8 cellular contexts compared by ENCODE assay signal in the genomic region with DNA sequence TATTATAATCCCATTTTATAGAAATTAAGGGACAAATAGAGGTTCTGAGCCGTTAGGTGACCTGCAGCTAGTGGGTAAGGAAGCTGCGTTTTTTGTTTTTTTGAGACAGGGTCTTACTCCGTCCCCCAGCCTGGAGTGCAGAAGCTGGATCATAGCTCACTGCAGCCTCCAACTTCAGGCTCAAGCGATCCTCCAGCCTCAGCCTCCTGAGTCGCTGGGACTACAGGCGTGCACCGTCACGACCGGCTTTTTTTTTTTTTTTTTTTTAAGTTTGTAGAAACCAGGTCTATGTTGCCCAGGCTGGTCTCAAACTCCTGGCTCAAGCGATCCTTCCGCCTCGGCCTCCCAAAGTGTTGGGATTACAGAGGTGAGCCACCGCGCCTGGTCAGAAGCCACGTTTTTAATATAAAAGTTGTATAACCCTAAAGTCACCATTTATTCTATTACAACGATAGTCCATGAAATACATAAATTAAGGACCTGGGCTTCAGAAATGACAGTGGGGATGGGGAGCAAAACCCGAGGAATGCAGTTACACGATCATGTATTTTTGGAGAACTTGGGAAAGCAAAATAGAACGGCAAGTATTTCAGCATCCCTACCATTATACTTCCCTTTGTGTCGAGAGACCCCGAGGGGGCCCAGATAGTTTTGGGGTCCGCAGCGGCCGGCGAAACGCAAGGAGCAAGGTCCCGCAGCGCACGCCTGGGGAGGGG. TPM values are rescaled to one million over a fixed set of nuclear protein-coding genes. Genes with fewer than 3 reads are reported as not detected.
DNase-seq lines count a peak whose midpoint lies in the region; ATAC-seq and TF ChIP-seq lines count a peak whose summit lies in the region.

No MANE protein-coding gene starts in this region.

- TF ChIP-seq EP300 in SK-N-SH (IDR thresholded peaks at IDR 0.05; ENCODE audit: borderline replicate concordance in 1 of 2, low read depth in 1 of 2, low read length in 1 of 2) = no peak
- TF ChIP-seq EP300 in gastroesophageal sphincter (IDR thresholded peaks at IDR 0.05) = no peak

- no peak for ATAC-seq in gastroesophageal sphincter

- TF ChIP-seq CTCF in SK-N-SH (IDR thresholded peaks at IDR 0.05) (no peak), gastroesophageal sphincter (IDR thresholded peaks at IDR 0.05) (no peak), smooth muscle cell (IDR thresholded peaks at IDR 0.05; ENCODE audit: borderline replicate concordance, insufficient read depth, poor library complexity, severe bottlenecking) (no peak)

- H3K9me3 ChIP-seq in SK-N-SH (no peaks in the 10 kb centered on the region), gastroesophageal sphincter (no peaks in the 10 kb centered on the region), smooth muscle cell (replicated peaks; ENCODE audit: low read depth) (no peaks in the 10 kb centered on the region)

- peaks cover 25 to 30% of the 10 kb centered on the region in 2 experiments for H3K36me3 ChIP-seq in SK-N-SH (replicated peaks in 1 of 2; ENCODE audit: control insufficient read depth in 1 of 2, insufficient read depth in 2 of 2, low read length in 1 of 2)
- peaks cover 0 to 29% of the 10 kb centered on the region in 2 donors for H3K36me3 ChIP-seq in gastroesophageal sphincter
- H3K36me3 ChIP-seq in smooth muscle cell (ENCODE audit: low read depth) = no peaks in the 10 kb centered on the region

- 8% methylated on average over 19 of the region's 29 CpGs for WGBS in SK-N-SH (ENCODE audit: low lambda C conversion rate)
- WGBS in gastroesophageal sphincter (ENCODE audit: low coverage in 1 of 2), 2 donors = 18 to 19% methylated on average over 22 to 24 of the region's 29 CpGs
- 28% methylated on average over 29 of the region's 29 CpGs for WGBS in smooth muscle cell (ENCODE audit: low lambda C conversion rate)

- no peaks in the 10 kb centered on the region for H3K9me2 ChIP-seq in SK-N-SH

- peak overlapping the region; percentile 18 to 51; a peak in 1 of 4 replicates for H3K27ac ChIP-seq in SK-N-SH (ENCODE audit: low read depth in 2 of 2, low read length in 1 of 2)
- H3K27ac ChIP-seq in gastroesophageal sphincter = peak overlapping the region; percentile 39 to 84 (median 74)
- no peak overlapping the region for H3K27ac ChIP-seq in smooth muscle cell (ENCODE audit: low read depth)

- POLR2A ChIA-PET in SK-N-SH (lab: Yijun Ruan, JAX) = no interaction called here

- peak overlapping the region; percentile 93 for H2AFZ ChIP-seq in SK-N-SH (ENCODE audit: low read depth)
- peak overlapping the region; percentile 99 for H2AFZ ChIP-seq in smooth muscle cell (ENCODE audit: low read depth)

- no peaks in the 10 kb centered on the region for H3K27me3 ChIP-seq in SK-N-SH (ENCODE audit: insufficient read depth)
- H3K27me3 ChIP-seq in gastroesophageal sphincter = no peaks in the 10 kb centered on the region
- peaks cover 4% of the 10 kb centered on the region for H3K27me3 ChIP-seq in smooth muscle cell (ENCODE audit: low read depth)

- peaks cover 34% of the 10 kb centered on the region for H3K79me2 ChIP-seq in SK-N-SH (ENCODE audit: insufficient read depth)
- peaks cover 21% of the 10 kb centered on the region for H3K79me2 ChIP-seq in smooth muscle cell (ENCODE audit: low read depth)

- peak overlapping the region; percentile 83 for H3K4me2 ChIP-seq in SK-N-SH
- H3K4me2 ChIP-seq in smooth muscle cell = peak overlapping the region; percentile 98

- TF ChIP-seq RAD21 in SK-N-SH (IDR thresholded peaks at IDR 0.05; ENCODE audit: low read length) = no peak

- DNase-seq in DMS 273 (lab: John Stamatoyannopoulos, UW; ENCODE audit: unreplicated experiment) (peak; percentile 22), DMS 273 treated with DMSO at 0.1 percent for 48 hours (lab: John Stamatoyannopoulos, UW) (no peak), SK-N-SH (no peak), smooth muscle cell (lab: John Stamatoyannopoulos, UW; ENCODE audit: unreplicated experiment) (no peak), retina (no peak), NCI-H526 (lab: John Stamatoyannopoulos, UW) (no peak), NOMO-1 treated with dmso at 0.1 percent for 144 hours (lab: John Stamatoyannopoulos, UW; ENCODE audit: unreplicated experiment) (no peak)

- no peak for TF ChIP-seq POLR2A in gastroesophageal sphincter (IDR thresholded peaks at IDR 0.05)

- H3F3A ChIP-seq in SK-N-SH (replicated peaks; ENCODE audit: insufficient read depth) = no peaks in the 10 kb centered on the region
- no peaks in the 10 kb centered on the region for H3F3A ChIP-seq in smooth muscle cell (ENCODE audit: low read depth)

- peak overlapping the region; percentile 81 for H3K9ac ChIP-seq in SK-N-SH
- peak overlapping the region; percentile 75 for H3K9ac ChIP-seq in smooth muscle cell (ENCODE audit: low read depth)

- H3K4me3 ChIP-seq in SK-N-SH (ENCODE audit: low read depth in 2 of 2, low read length in 1 of 2) (peak overlapping the region; percentile 87 to 88), gastroesophageal sphincter (peak overlapping the region; percentile 88 to 100), smooth muscle cell (peak overlapping the region; percentile 92)

- CTCF ChIA-PET in SK-N-SH (lab: Yijun Ruan, JAX) = interaction anchor here (0.7 to 5.8 kb wide), 15 partner anchors 7 to 600 kb away, joined by 3 to 78 read pairs (median 5); no protein-coding TSS in a partner anchor

- no peaks in the 10 kb centered on the region for H4K20me1 ChIP-seq in SK-N-SH (ENCODE audit: insufficient read depth)
- no peaks in the 10 kb centered on the region for H4K20me1 ChIP-seq in smooth muscle cell (ENCODE audit: low read depth)

- H3K4me1 ChIP-seq in SK-N-SH (ENCODE audit: control insufficient read depth in 1 of 2, insufficient read depth in 2 of 2, low read depth in 1 of 2, low read length in 1 of 2) = peaks cover 0 to 9% of the 10 kb centered on the region in 2 experiments; a peak in 2 of 4 replicates
- H3K4me1 ChIP-seq in gastroesophageal sphincter = peaks cover 4 to 25% (median 4%) of the 10 kb centered on the region in 3 donors
- H3K4me1 ChIP-seq in smooth muscle cell (ENCODE audit: low read depth) = peaks cover 8% of the 10 kb centered on the region

TF ChIP-seq in SK-N-SH, 30 proteins besides CTCF, POLR2A, EP300 and RAD21 (continues in another document):
- TF ChIP-seq MEF2A (IDR thresholded peaks at IDR 0.05; ENCODE audit: borderline replicate concordance, low read depth) (no peak), RXRA (IDR thresholded peaks at IDR 0.05; ENCODE audit: borderline replicate concordance, low read depth) (no peak), SIN3A (IDR thresholded peaks at IDR 0.05; ENCODE audit: borderline replicate concordance, low read depth, low read length) (no peak), FOXM1 (IDR thresholded peaks at IDR 0.05; ENCODE audit: low read depth) (no peak; the same call in 1 of the 2 replicates), RCOR1 (IDR thresholded peaks at IDR 0.05; ENCODE audit: low read length) (no peak), TCF12 (IDR thresholded peaks at IDR 0.05) (no peak), GATA2 (CRISPR knock-in tag; IDR thresholded peaks at IDR 0.05) (no peak), FOXJ3 (CRISPR knock-in tag; IDR thresholded peaks at IDR 0.05) (no peak), TAF1 (IDR thresholded peaks at IDR 0.05; ENCODE audit: borderline replicate concordance, low read depth, low read length) (no peak)
- TF ChIP-seq, protein P1, sequence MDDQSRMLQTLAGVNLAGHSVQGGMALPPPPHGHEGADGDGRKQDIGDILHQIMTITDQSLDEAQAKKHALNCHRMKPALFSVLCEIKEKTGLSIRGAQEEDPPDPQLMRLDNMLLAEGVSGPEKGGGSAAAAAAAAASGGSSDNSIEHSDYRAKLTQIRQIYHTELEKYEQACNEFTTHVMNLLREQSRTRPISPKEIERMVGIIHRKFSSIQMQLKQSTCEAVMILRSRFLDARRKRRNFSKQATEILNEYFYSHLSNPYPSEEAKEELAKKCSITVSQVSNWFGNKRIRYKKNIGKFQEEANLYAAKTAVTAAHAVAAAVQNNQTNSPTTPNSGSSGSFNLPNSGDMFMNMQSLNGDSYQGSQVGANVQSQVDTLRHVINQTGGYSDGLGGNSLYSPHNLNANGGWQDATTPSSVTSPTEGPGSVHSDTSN (IDR thresholded peaks at IDR 0.05) = no peak

RNA-seq across cellular contexts. Expression of a gene that starts 0.6 kb away (rescaled TPM):
- 17.9 and 19.6 TPM in 2 replicates for polyA plus RNA-seq in SK-N-SH (2012; rRNA removed)
- 21.4 and 26.2 TPM in 2 replicates for polyA plus RNA-seq in SK-N-SH (2012; cell fraction: cytosol; rRNA removed)
- polyA plus RNA-seq in SK-N-SH (2012; cell fraction: nucleus; rRNA removed) = 16.9 and 22.3 TPM in 2 replicates
- 10 to 100 TPM; 11.3 to 21.5 (median 14.4) TPM for total RNA-seq in gastroesophageal sphincter
- 20.0 and 22.2 TPM in 2 replicates for total RNA-seq in smooth muscle cell
- polyA plus RNA-seq in smooth muscle cell = 19.4 and 19.9 TPM in 2 replicates

RNA-seq across cellular contexts. Expression of a gene that starts 27.1 kb away (rescaled TPM):
- polyA plus RNA-seq in SK-N-SH (2012; rRNA removed) = not detected in 2 replicates
- 0.05 TPM in 1 of 2 replicates, not detected in the other for polyA plus RNA-seq in SK-N-SH (2012; cell fraction: cytosol; rRNA removed)
- polyA plus RNA-seq in SK-N-SH (2012; cell fraction: nucleus; rRNA removed) = not detected in 2 replicates
- total RNA-seq in gastroesophageal sphincter = under 1 TPM in 1 of 4 donors, not detected in 3; 0.31 TPM
- not detected in 2 replicates for total RNA-seq in smooth muscle cell
- polyA plus RNA-seq in smooth muscle cell = not detected in 2 replicates

RNA-seq across cellular contexts. Expression of a gene that starts 59.2 kb away (rescaled TPM):
- polyA plus RNA-seq in SK-N-SH (2012; rRNA removed) (0.02 and 0.03 TPM in 2 replicates), smooth muscle cell (not detected in 2 replicates)
- 0.01 TPM in 2 replicates for polyA plus RNA-seq in SK-N-SH (2012; cell fraction: cytosol; rRNA removed)
- polyA plus RNA-seq in SK-N-SH (2012; cell fraction: nucleus; rRNA removed) = 0.06 and 0.17 TPM in 2 replicates
- total RNA-seq in gastroesophageal sphincter (under 1 TPM in 3 of 4 donors, not detected in 1; 0.13 to 0.47 (median 0.27) TPM), smooth muscle cell (0.09 TPM in 1 of 2 replicates, not detected in the other)
